11 cellular contexts compared by ENCODE assay signal in the genomic region with DNA sequence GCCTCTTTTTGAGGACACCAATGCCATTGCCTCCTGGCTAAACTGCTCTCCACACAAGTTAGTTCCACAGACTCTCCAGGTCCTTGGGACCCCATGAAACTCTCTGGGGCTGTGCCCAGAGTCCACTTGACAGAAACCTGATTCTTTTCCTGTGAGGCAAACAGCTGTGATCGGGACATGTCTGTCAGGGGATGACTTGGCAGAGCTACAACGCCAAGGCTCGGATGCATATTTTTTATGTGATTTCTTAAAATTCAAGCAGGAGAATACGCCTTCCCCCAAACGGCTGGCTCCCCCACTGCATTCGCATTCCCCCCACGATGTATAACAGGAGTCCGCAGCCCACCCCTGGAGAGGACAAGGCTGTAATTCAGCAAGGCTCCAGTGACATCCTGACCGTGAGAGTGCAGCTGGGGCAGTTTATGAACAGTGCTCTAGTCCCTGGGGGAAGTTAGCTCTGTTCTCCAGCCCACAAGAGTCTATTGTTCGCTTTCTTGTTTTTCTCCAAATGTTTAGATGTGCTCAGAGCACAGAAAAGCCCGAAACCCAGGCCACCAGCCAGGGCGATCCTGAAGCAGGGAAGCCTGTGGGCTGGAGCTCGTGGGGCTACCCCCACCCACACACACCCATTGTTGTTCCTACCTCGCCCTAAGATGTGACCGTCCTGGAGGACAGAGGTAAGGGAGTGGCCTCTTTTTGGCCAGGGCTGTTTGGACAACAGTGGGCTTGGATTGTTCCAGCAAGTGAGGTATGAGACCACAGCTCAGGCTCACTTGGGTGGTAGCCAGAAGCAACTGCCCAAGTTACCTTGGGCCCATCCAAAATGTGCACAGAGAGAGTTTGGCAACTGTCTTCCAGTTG.
DNase-seq lines count a peak whose midpoint lies in the region; ATAC-seq, FAIRE-seq and TF ChIP-seq lines count a peak whose summit lies in the region.
"Had no signal": no experiment of that assay in that cellular context is flagged by ENCODE, and none has a peak within 500 bp of the region (broad histone marks: within the 10 kb centered on the region; RNA-seq: fewer than 3 reads in every experiment).

No MANE protein-coding gene starts in this region.

- no peaks in the 10 kb centered on the region for H3K36me3 Mint-ChIP-seq in activated T-cell treated with anti-CD3 and anti-CD28 coated beads, Interleukin-2, amount 50 U/mL, for 4 hours (ENCODE audit: insufficient read depth)

- no peaks in the 10 kb centered on the region for H3K9me2 ChIP-seq in DOHH2 (replicated peaks; ENCODE audit: control insufficient read depth, low read length)

- CTCF ChIA-PET in K562 (lab: Yijun Ruan, JAX; ENCODE audit: low intra/inter-chr PET ratio) = no interaction called here

- peaks cover 10% of the 10 kb centered on the region for H3K4me1 Mint-ChIP-seq in activated T-cell treated with anti-CD3 and anti-CD28 coated beads, Interleukin-2, amount 50 U/mL, for 4 hours (ENCODE audit: low read depth)

- H3K4me1 ChIP-seq in DOHH2 (ENCODE audit: control insufficient read depth, low read length) = peaks cover 15% of the 10 kb centered on the region
- peaks cover 13 to 16% of the 10 kb centered on the region in 2 experiments; a peak in 4 of 5 replicates for H3K4me1 ChIP-seq in K562 (replicated peaks in 1 of 2; ENCODE audit: control insufficient read depth in 2 of 2, insufficient read depth in 2 of 2, low read length in 2 of 2)
- H3K4me1 ChIP-seq in right cardiac atrium (ENCODE audit: control insufficient read depth, insufficient read depth, low read length) = peaks cover 23% of the 10 kb centered on the region
- peaks cover 42% of the 10 kb centered on the region for H3K4me1 ChIP-seq in rectal smooth muscle tissue (ENCODE audit: control insufficient read depth, insufficient read depth, low read length)

- intact Hi-C loops in K562 (cut with micrococcal nuclease) = no loop called here
- intact Hi-C loops in right cardiac atrium (cut with DNase I) = no loop called here

- H2AFZ ChIP-seq in K562 (ENCODE audit: low read depth, low read length) = no peak overlapping the region

- H3K79me2 ChIP-seq in DOHH2 (ENCODE audit: control insufficient read depth, low read length) (no peaks in the 10 kb centered on the region), K562 (ENCODE audit: control insufficient read depth, insufficient read depth, low read length) (no peaks in the 10 kb centered on the region)

- H3K36me3 ChIP-seq in DOHH2 (ENCODE audit: control insufficient read depth, low read length) = no peaks in the 10 kb centered on the region
- no peaks in the 10 kb centered on the region for H3K36me3 ChIP-seq in K562 (ENCODE audit: control insufficient read depth, insufficient read depth, low read length)
- no peaks in the 10 kb centered on the region for H3K36me3 ChIP-seq in rectal smooth muscle tissue (ENCODE audit: control insufficient read depth, insufficient read depth, low read length)
- H3K36me3 ChIP-seq: ovary had no signal

- in situ Hi-C loops in K562 (cut with MboI) = no loop called here

- WGBS in K562 (ENCODE audit: insufficient coverage, low coverage, missing lambda C conversion rate) = 47% methylated on average over 13 of the region's 15 CpGs
- 28% methylated on average over 15 of the region's 15 CpGs for WGBS in right cardiac atrium

- no peak for TF ChIP-seq CTCF in DOHH2 (IDR thresholded peaks at IDR 0.05; ENCODE audit: low read depth, low read length, poor library complexity, severe bottlenecking)
- no peak for TF ChIP-seq CTCF in K562 (IDR thresholded peaks at IDR 0.05 in 2 of 3, conservative IDR thresholded peaks at IDR 0.05 in 1 of 3; ENCODE audit: insufficient read depth in 2 of 3, low read depth in 1 of 3, low read length in 3 of 3)

- H3K4me3 ChIP-seq in DOHH2 (ENCODE audit: low read length) = no peak overlapping the region
- H3K4me3 ChIP-seq in K562 = no peak overlapping the region
- no peak overlapping the region for H3K4me3 ChIP-seq in right cardiac atrium (ENCODE audit: low read length)
- H3K4me3 ChIP-seq in rectal smooth muscle tissue (ENCODE audit: low read length) = peak overlapping the region; percentile 10
- H3K4me3 ChIP-seq: ovary had no signal

- POLR2A ChIA-PET in K562 (lab: Yijun Ruan, JAX) = interaction anchor here (0.6 kb wide), 1 partner anchor 111 kb away, joined by 3 read pairs; no protein-coding TSS in a partner anchor

- no peaks in the 10 kb centered on the region for H3K27me3 Mint-ChIP-seq in activated T-cell treated with anti-CD3 and anti-CD28 coated beads, Interleukin-2, amount 50 U/mL, for 4 hours (ENCODE audit: low read depth)

- H3K4me2 ChIP-seq in DOHH2 (ENCODE audit: low read length) (peak overlapping the region; percentile 17; the same call in 1 of the 2 replicates), K562 (ENCODE audit: insufficient read depth, low read length) (no peak overlapping the region)
- H3K4me2 ChIP-seq: KMS-11 had no signal

- no peak for TF ChIP-seq POLR2A in K562 (conservative IDR thresholded peaks at IDR 0.05)

- FAIRE-seq in K562 (lab: Jason Lieb, UNC) = no peak

- H3K9ac ChIP-seq in K562 (ENCODE audit: insufficient read depth in 1 of 2, low read depth in 2 of 2, low read length in 2 of 2) (no peak overlapping the region), rectal smooth muscle tissue (ENCODE audit: low read length) (no peak overlapping the region)
- H3K9ac ChIP-seq: KMS-11 had no signal

- H3F3A ChIP-seq in DOHH2 (ENCODE audit: control insufficient read depth, insufficient read depth) = no peaks in the 10 kb centered on the region

- peak; percentile 35; the same call in 1 of the 3 replicates for ATAC-seq in K562
- peak; percentile 71 to 82 for ATAC-seq in right cardiac atrium
- ATAC-seq in activated T-cell treated with anti-CD3 and anti-CD28 coated beads, Interleukin-2, amount 50 U/mL, for 4 hours = no peak
- ATAC-seq in HG02938 (IDR thresholded peaks at IDR 0.05; ENCODE audit: unreplicated experiment) = no peak
- no peak for ATAC-seq in GM18873 (IDR thresholded peaks at IDR 0.05; ENCODE audit: low FRiP score, unreplicated experiment)

- no peak for TF ChIP-seq RAD21 in K562 (CRISPR knock-in tag; conservative IDR thresholded peaks at IDR 0.05 in 1 of 2, IDR thresholded peaks at IDR 0.05 in 1 of 2)

- no peaks in the 10 kb centered on the region for H3K9me3 Mint-ChIP-seq in activated T-cell treated with anti-CD3 and anti-CD28 coated beads, Interleukin-2, amount 50 U/mL, for 4 hours

- no peak for TF ChIP-seq EP300 in K562 (IDR thresholded peaks at IDR 0.05; ENCODE audit: low read length)

- H3K27ac ChIP-seq in DOHH2 (ENCODE audit: low read depth, low read length) = no peak overlapping the region
- no peak overlapping the region for H3K27ac ChIP-seq in K562 (ENCODE audit: extremely low read depth, low read depth, low read length)
- peak overlapping the region; percentile 91 for H3K27ac ChIP-seq in right cardiac atrium (ENCODE audit: low read length)
- peak overlapping the region; percentile 70 for H3K27ac ChIP-seq in rectal smooth muscle tissue (ENCODE audit: low read depth, low read length)
- H3K27ac ChIP-seq: KMS-11 had no signal

- no TSS peak for BruUV-seq in K562 (replicated peaks; lab: Mats Ljungman, UMichigan)

- H3K27me3 ChIP-seq in DOHH2 (ENCODE audit: control insufficient read depth, low read length) = peaks cover 11% of the 10 kb centered on the region
- no peaks in the 10 kb centered on the region for H3K27me3 ChIP-seq in K562 (ENCODE audit: control insufficient read depth in 2 of 2, insufficient read depth in 2 of 2, low read length in 2 of 2)
- H3K27me3 ChIP-seq in right cardiac atrium (ENCODE audit: control insufficient read depth, insufficient read depth) = no peaks in the 10 kb centered on the region
- H3K27me3 ChIP-seq in rectal smooth muscle tissue (ENCODE audit: control insufficient read depth, insufficient read depth, low read length) = no peaks in the 10 kb centered on the region
- H3K27me3 ChIP-seq: ovary had no signal

- DNase-seq in K562 (ENCODE audit: extremely low read depth in 1 of 4, low spot score in 3 of 4) (no peak), right cardiac atrium (peak; percentile 54 to 90 (median 85))
- DNase-seq in activated T-cell treated with anti-CD3 and anti-CD28 coated beads, Interleukin-2, amount 50 U/mL, for 4 hours = no peak
- no peak for DNase-seq in stimulated activated CD4-positive, alpha-beta T cell treated with anti-CD3 and anti-CD28 coated beads, Interleukin-4, amount 100 ng/mL, for 4 hours
- DNase-seq: T-helper 2 cell had no signal

- no peaks in the 10 kb centered on the region for H3K9me1 ChIP-seq in K562 (ENCODE audit: control insufficient read depth, insufficient read depth, low read length)

- no peak overlapping the region for H3K4me3 Mint-ChIP-seq in activated T-cell treated with anti-CD3 and anti-CD28 coated beads, Interleukin-2, amount 50 U/mL, for 4 hours

- no peaks in the 10 kb centered on the region for H3K9me3 ChIP-seq in DOHH2 (ENCODE audit: control insufficient read depth, insufficient read depth, low read length)
- H3K9me3 ChIP-seq in K562 (replicated peaks; ENCODE audit: control insufficient read depth, insufficient read depth, low read depth, low read length) = no peaks in the 10 kb centered on the region
- H3K9me3 ChIP-seq in right cardiac atrium (ENCODE audit: control insufficient read depth, low read length) = no peaks in the 10 kb centered on the region
- H3K9me3 ChIP-seq: ovary had no signal

- H4K20me1 ChIP-seq in DOHH2 (ENCODE audit: control insufficient read depth, insufficient read depth, low read depth, low read length) (no peaks in the 10 kb centered on the region), K562 (replicated peaks; ENCODE audit: control insufficient read depth, insufficient read depth, low read length) (no peaks in the 10 kb centered on the region)

TF ChIP-seq in K562, 482 proteins besides CTCF, POLR2A, EP300 and RAD21 (continues in another document):
- no peak for TF ChIP-seq CTBP1 (IDR thresholded peaks at IDR 0.05; ENCODE audit: borderline replicate concordance)
- TF ChIP-seq SMAD4 (CRISPR knock-in tag; conservative IDR thresholded peaks at IDR 0.05) = no peak
- TF ChIP-seq, protein P1, sequence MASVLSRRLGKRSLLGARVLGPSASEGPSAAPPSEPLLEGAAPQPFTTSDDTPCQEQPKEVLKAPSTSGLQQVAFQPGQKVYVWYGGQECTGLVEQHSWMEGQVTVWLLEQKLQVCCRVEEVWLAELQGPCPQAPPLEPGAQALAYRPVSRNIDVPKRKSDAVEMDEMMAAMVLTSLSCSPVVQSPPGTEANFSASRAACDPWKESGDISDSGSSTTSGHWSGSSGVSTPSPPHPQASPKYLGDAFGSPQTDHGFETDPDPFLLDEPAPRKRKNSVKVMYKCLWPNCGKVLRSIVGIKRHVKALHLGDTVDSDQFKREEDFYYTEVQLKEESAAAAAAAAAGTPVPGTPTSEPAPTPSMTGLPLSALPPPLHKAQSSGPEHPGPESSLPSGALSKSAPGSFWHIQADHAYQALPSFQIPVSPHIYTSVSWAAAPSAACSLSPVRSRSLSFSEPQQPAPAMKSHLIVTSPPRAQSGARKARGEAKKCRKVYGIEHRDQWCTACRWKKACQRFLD (CRISPR knock-in tag; IDR thresholded peaks at IDR 0.05) = no peak
- TF ChIP-seq MECOM (CRISPR knock-in tag; IDR thresholded peaks at IDR 0.05) = no peak
- no peak for TF ChIP-seq ZBED1 (IDR thresholded peaks at IDR 0.05)

Comparison
In these comparisons a context has a peak if more than half of its experiments do, and no peak if none do; other contexts are left out.
1. H3K27ac ChIP-seq: peak in right cardiac atrium (single experiment) and rectal smooth muscle tissue (single experiment); none in DOHH2 (single experiment) and K562 (single experiment).
2. ATAC-seq: peak in K562 (single experiment) and right cardiac atrium (2 of 2); none in activated T-cell treated with anti-CD3 and anti-CD28 coated beads, Interleukin-2, amount 50 U/mL, for 4 hours (0 of 2), HG02938 (single experiment) and GM18873 (single experiment).
3. DNase-seq: peak in right cardiac atrium (3 of 3); none in K562 (0 of 4), activated T-cell treated with anti-CD3 and anti-CD28 coated beads, Interleukin-2, amount 50 U/mL, for 4 hours (single experiment) and stimulated activated CD4-positive, alpha-beta T cell treated with anti-CD3 and anti-CD28 coated beads, Interleukin-4, amount 100 ng/mL, for 4 hours (0 of 2).